8 cellular contexts compared by ENCODE assay signal in the genomic region with DNA sequence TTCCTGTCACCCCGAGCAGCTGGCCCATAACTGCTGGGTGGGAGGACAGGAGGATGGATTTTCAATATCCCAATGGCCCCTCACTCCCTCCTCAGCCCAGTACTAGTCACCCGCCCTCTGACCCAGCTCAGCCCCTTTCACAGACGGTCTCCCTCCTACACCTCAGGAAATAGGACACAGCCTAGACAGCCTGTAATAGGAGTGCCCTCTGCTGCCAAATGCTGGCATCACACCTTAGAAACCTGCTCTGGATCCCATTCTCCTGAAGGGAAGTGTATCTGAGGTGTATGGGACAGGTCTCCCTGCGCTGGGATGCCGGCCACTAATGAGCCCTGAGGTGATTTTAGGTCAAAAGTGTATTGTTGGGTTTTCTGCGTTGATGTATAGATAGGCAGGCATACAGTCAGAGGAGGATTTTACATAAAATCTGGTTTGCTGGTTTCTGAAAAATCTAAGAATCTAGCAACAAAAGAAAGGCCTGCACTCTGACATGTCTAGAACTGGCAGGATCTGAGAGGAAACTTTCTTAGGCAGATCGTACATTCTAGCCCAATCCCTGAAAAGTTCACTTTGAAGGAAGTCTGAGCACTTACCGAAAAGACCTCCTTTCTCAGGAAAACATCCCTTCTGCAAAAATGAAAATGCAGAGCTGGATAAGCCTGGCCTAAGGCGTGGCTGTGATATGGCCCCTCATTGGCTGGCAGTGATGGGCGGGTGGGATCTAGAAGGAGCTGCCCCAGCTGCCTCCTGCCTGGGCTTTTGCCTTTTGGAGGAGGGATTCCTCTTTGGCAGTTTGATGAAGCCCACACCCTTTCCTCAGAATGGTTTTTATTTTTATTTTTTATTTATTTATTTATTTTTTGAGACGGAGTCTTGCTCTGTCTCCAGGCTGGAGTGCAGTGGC. TPM values are rescaled to one million over a fixed set of nuclear protein-coding genes. Genes with fewer than 3 reads are reported as not detected.
DNase-seq lines count a peak whose midpoint lies in the region; ATAC-seq, FAIRE-seq and TF ChIP-seq lines count a peak whose summit lies in the region.

No MANE protein-coding gene starts in this region.

- TF ChIP-seq POLR2A in H54 (IDR thresholded peaks at IDR 0.05; ENCODE audit: low read depth, low read length), result no peak

- DNase-seq in EL (peak; percentile 76), H54 (ENCODE audit: insufficient read length, low spot score) (peak; percentile 48), M059J (ENCODE audit: low read depth) (peak; percentile 79), RCC 7860 (ENCODE audit: low spot score) (peak; percentile 58), germinal center (ENCODE audit: low spot score) (peak; percentile 46), pancreas (peak; percentile 50 to 87 (median 76))
- DNase-seq in activated effector memory CD4-positive, alpha-beta T cell treated with Interleukin-2 at 50 U/mL for 16 hours, result peak; percentile 28

- no peaks in the 10 kb centered on the region for H3K36me3 ChIP-seq in pancreas

- H3K4me3 ChIP-seq in pancreas, result no peak overlapping the region

- peaks cover 0 to 3% (median 0%) of the 10 kb centered on the region in 4 donors for H3K27me3 ChIP-seq in pancreas

- TF ChIP-seq CTCF in pancreas (IDR thresholded peaks at IDR 0.05), result peak; percentile 44 to 73 (median 68)

- FAIRE-seq in H54 (lab: Jason Lieb, UNC) (peak; percentile 66), RCC 7860 (lab: Jason Lieb, UNC) (peak; percentile 40), pancreas (lab: Jason Lieb, UNC) (no peak)

- H3K9me3 ChIP-seq in pancreas, result no peaks in the 10 kb centered on the region

- 32 to 41% methylated on average over 11 of the region's 11 CpGs for WGBS in pancreas, 2 donors

- H3K4me1 ChIP-seq in pancreas, result no peaks in the 10 kb centered on the region

- intact Hi-C loops in pancreas (cut with DNase I), result loop anchor here in 1 of 3 donors (5.0 kb wide), 1 partner anchor 47 kb away; no protein-coding TSS in a partner anchor

- peak; percentile 43 to 75 (median 73) for ATAC-seq in pancreas
- no peak for ATAC-seq in GM21825 (IDR thresholded peaks at IDR 0.05; ENCODE audit: unreplicated experiment)

- H3K27ac ChIP-seq in pancreas, result no peak overlapping the region

RNA-seq across cellular contexts. Expression of gene DZIP1L, which starts 3.7 kb away (rescaled TPM):
- total RNA-seq in M059J (2014; rRNA removed; shearing (Covaris generic)), result 14.7 and 15.8 TPM in 2 replicates
- total RNA-seq in pancreas, result 10 to 100 TPM in 2 of 6 donors, 1 to 10 TPM in 4; 6.3 to 11.4 (median 8.7) TPM
- 10 to 100 TPM; 19.3 to 21.7 TPM for polyA plus RNA-seq in pancreas

RNA-seq across cellular contexts. Expression of gene A4GNT, which starts 13.1 kb away (rescaled TPM):
- total RNA-seq in M059J (2014; rRNA removed; shearing (Covaris generic)), result not detected in 2 replicates
- total RNA-seq in pancreas, result 1 to 10 TPM in 4 of 6 donors, under 1 TPM in 2; 0.47 to 2.0 (median 1.1) TPM
- polyA plus RNA-seq in pancreas, result 1 to 10 TPM in 1 of 2 donors, under 1 TPM in 1; 0.34 to 1.2 TPM

RNA-seq across cellular contexts. Expression of gene DBR1, which starts 55.6 kb away (rescaled TPM):
- 24.3 and 34.9 TPM in 2 replicates for total RNA-seq in M059J (2014; rRNA removed; shearing (Covaris generic))
- total RNA-seq in pancreas, result 10 to 100 TPM in 1 of 6 donors, 1 to 10 TPM in 5; 4.3 to 12.2 (median 6.3) TPM
- 1 to 10 TPM; 3.5 to 7.6 TPM for polyA plus RNA-seq in pancreas

Comparison
In these comparisons a context has a peak if more than half of its experiments do, and no peak if none do; other contexts are left out.
1. DNase-seq: peak in every context shown above with its lines; median percentile 79 in M059J; 76 in EL; 76 in pancreas; 58 in RCC 7860; 48 in H54; 46 in germinal center; 28 in activated effector memory CD4-positive, alpha-beta T cell treated with Interleukin-2 at 50 U/mL for 16 hours.